8 cellular contexts compared by ENCODE assay signal in the genomic region with DNA sequence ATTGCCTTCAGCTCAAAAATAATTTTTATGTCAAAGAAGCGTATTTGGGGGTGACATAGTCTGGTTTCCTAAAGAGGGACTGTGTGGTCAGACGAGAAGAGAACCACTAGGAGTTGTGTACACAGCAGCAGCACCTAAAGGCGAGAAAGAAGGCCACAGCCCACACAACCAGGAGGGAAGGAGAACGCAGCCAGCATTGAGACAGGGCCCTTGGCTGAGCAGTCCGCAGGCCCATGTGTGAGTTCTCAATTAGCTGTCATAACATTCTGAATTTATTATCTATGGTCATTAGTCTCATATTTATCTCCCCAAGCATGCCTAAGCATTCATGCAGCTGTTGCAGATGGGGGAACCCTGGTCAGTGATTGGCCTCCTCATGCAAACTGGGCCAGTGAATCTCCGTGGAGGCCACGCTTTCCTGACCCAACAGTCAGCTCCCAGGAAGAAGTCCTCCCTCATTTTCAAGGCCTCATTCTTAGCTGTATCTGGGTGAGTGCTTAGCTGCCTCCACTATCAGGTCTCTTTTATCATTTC.
DNase-seq lines count a peak whose midpoint lies in the region; ATAC-seq and TF ChIP-seq lines count a peak whose summit lies in the region.

No MANE protein-coding gene starts in this region.

- DNase-seq in activated B cell treated with CpG ODN at 0.5 μM for 24 hours (no peak), kidney glomerular epithelial cell (lab: John Stamatoyannopoulos, UW) (no peak)
- DNase-seq in activated effector memory CD4-positive, alpha-beta T cell treated with anti-CD3 and anti-CD28 coated beads, Interleukin-2, amount 50 U/mL, for 16 hours = no peak
- no peak for DNase-seq in activated T-cell treated with anti-CD3 and anti-CD28 coated beads, Interleukin-2, amount 50 U/mL, for 1 hour

- H3K27me3 ChIP-seq in neuron (ENCODE audit: insufficient read depth, low read length) = no peaks in the 10 kb centered on the region

- intact Hi-C loops in activated B cell treated with CpG ODN at 0.5 μM for 24 hours (cut with micrococcal nuclease) = loop anchor here (5.0 kb wide), 1 partner anchor 673 kb away; no protein-coding TSS in a partner anchor

- ATAC-seq in GM18907 (IDR thresholded peaks at IDR 0.05; ENCODE audit: unreplicated experiment) (peak; percentile 72), HG02840 (IDR thresholded peaks at IDR 0.05; ENCODE audit: low FRiP score, unreplicated experiment) (peak; percentile 57), activated B cell treated with CpG ODN at 0.5 μM for 24 hours (ENCODE audit: low read depth) (peak; percentile 36), HG02981 (IDR thresholded peaks at IDR 0.05; ENCODE audit: unreplicated experiment) (no peak)

- H3K4me3 Mint-ChIP-seq in activated B cell treated with CpG ODN at 0.5 μM for 24 hours = peak overlapping the region; percentile 67

- CTCF ChIA-PET in activated B cell treated with CpG ODN at 0.5 μM for 24 hours (lab: Charles Lee) = interaction anchor here (1.0 to 2.4 kb wide), 5 partner anchors 11 to 169 kb away, joined by 3 to 14 read pairs (median 3); partner anchors contain the start of gene ATF7IP

- POLR2A ChIA-PET in activated B cell treated with CpG ODN at 0.5 μM for 24 hours (lab: Charles Lee) = interaction anchor here (1.0 to 3.0 kb wide), 9 partner anchors 11 to 133 kb away, joined by 3 to 25 read pairs (median 8); partner anchors contain the start of gene ATF7IP

- H3K27ac Mint-ChIP-seq in activated B cell treated with CpG ODN at 0.5 μM for 24 hours = peak overlapping the region; percentile 96

- peaks cover 41% of the 10 kb centered on the region for H3K36me3 Mint-ChIP-seq in activated B cell treated with CpG ODN at 0.5 μM for 24 hours (ENCODE audit: low read depth)

- H3K4me3 ChIP-seq in neuron (ENCODE audit: low read length) = peak overlapping the region; percentile 42

- H3K4me1 ChIP-seq in neuron (ENCODE audit: insufficient read depth, low read length) = peaks cover 14% of the 10 kb centered on the region

- peaks cover 46% of the 10 kb centered on the region for H3K4me1 Mint-ChIP-seq in activated B cell treated with CpG ODN at 0.5 μM for 24 hours

- TF ChIP-seq CTCF in activated B cell treated with CpG ODN at 0.5 μM for 24 hours (IDR thresholded peaks at IDR 0.05) = no peak

- H3K27me3 Mint-ChIP-seq in activated B cell treated with CpG ODN at 0.5 μM for 24 hours = no peaks in the 10 kb centered on the region

- no peaks in the 10 kb centered on the region for H3K36me3 ChIP-seq in neuron (ENCODE audit: insufficient read depth, low read length)

- H2AFZ ChIP-seq in neuron (ENCODE audit: low read depth, low read length) = peak overlapping the region; percentile 88

- peaks cover 3% of the 10 kb centered on the region for H3K9me3 ChIP-seq in neuron (ENCODE audit: low read length)

- H3K9me3 Mint-ChIP-seq in activated B cell treated with CpG ODN at 0.5 μM for 24 hours = peaks cover 13% of the 10 kb centered on the region
